2 cellular contexts compared by ENCODE assay signal in genomic region chr11:89249196-89249595, GRCh38.
TF ChIP-seq lines count a peak whose summit lies in the region.

No MANE protein-coding gene starts in this region.

TF ChIP-seq in IMR-90, 13 proteins besides CTCF, POLR2A, EP300 and RAD21:
- TF ChIP-seq CHD1 (IDR thresholded peaks at IDR 0.05; ENCODE audit: low read depth, low read length), result no peak
- TF ChIP-seq MXI1 (IDR thresholded peaks at IDR 0.05; ENCODE audit: borderline replicate concordance, low read depth, low read length), result no peak
- TF ChIP-seq RCOR1 (IDR thresholded peaks at IDR 0.05; ENCODE audit: insufficient replicate concordance, low read length), result no peak
- TF ChIP-seq USF2 (IDR thresholded peaks at IDR 0.05; ENCODE audit: low read depth, low read length), result no peak
- TF ChIP-seq RFX5 (IDR thresholded peaks at IDR 0.05; ENCODE audit: low read depth, low read length), result no peak
- TF ChIP-seq ELK1 (IDR thresholded peaks at IDR 0.05; ENCODE audit: borderline replicate concordance, low read depth, low read length), result no peak
- TF ChIP-seq FOS (IDR thresholded peaks at IDR 0.05; ENCODE audit: low read depth, low read length), result no peak
- no peak for TF ChIP-seq MAZ (IDR thresholded peaks at IDR 0.05; ENCODE audit: borderline replicate concordance, low read depth, low read length)
- peak; percentile 79 for TF ChIP-seq MAFK (IDR thresholded peaks at IDR 0.05; ENCODE audit: low read depth, low read length)

TF ChIP-seq in H1, 55 proteins besides CTCF, POLR2A, EP300 and RAD21:
- TF ChIP-seq BCL11A (IDR thresholded peaks at IDR 0.05; ENCODE audit: low read depth in 2 of 2, low read length in 2 of 2) (no peak), MAFK (IDR thresholded peaks at IDR 0.05; ENCODE audit: low read depth, low read length) (0 out of 2 replicates have a peak, but pooled peaks have one; percentile 49), SP2 (IDR thresholded peaks at IDR 0.05; ENCODE audit: low read length) (no peak)
